1 cellular context compared by ENCODE assay signal in the genomic region with DNA sequence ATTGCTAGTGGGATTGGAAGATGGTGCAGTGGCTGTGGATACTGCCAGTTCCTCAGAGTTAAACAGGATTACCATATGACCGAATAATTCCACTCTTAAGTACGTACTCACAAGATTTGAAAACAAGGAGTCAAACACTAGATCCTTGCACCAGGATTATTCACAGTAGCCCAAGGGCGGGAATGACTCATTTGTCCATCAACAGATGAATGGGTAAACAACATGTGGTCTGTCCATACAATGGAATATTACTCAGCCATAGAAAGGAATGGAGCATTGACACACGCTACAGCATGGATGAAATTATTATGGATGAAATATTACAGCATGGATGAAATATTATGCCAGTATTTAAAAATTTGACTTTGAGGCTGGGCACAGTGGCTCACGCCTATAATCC.
TF ChIP-seq lines count a peak whose summit lies in the region.

No MANE protein-coding gene starts in this region.

TF ChIP-seq in HepG2, 621 proteins besides CTCF, POLR2A, EP300 and RAD21:
- TF ChIP-seq FOSL2 (CRISPR knock-in tag; IDR thresholded peaks at IDR 0.05) (peak; percentile 37; the same call in 1 of the 2 replicates), THAP11 (CRISPR knock-in tag; IDR thresholded peaks at IDR 0.05) (no peak)
